ENCODE assay signal across 10 cellular contexts in genomic region chr11:74020537-74020936, GRCh38. TPM values are rescaled to one million over a fixed set of nuclear protein-coding genes. Genes with fewer than 3 reads are reported as not detected.
DNase-seq lines count a peak whose midpoint lies in the region; ATAC-seq and TF ChIP-seq lines count a peak whose summit lies in the region.
"Had no signal": no experiment of that assay in that cellular context is flagged by ENCODE, and none has a peak within 500 bp of the region (broad histone marks: within the 10 kb centered on the region; RNA-seq: fewer than 3 reads in every experiment).

No MANE protein-coding gene starts in this region.

- TF ChIP-seq POLR2A in adrenal gland (IDR thresholded peaks at IDR 0.05) = no peak
- no peak for TF ChIP-seq POLR2A in thyroid gland (IDR thresholded peaks at IDR 0.05)

- TF ChIP-seq CTCF in adrenal gland (IDR thresholded peaks at IDR 0.05) = no peak
- TF ChIP-seq CTCF in thyroid gland (IDR thresholded peaks at IDR 0.05) = no peak

- peak; percentile 5 for ATAC-seq in activated CD4-positive, alpha-beta T cell treated with anti-CD3 and anti-CD28 coated beads for 36 hours
- peak; percentile 58 for ATAC-seq in HG03175 (IDR thresholded peaks at IDR 0.05; ENCODE audit: unreplicated experiment)
- ATAC-seq in HG02970 (IDR thresholded peaks at IDR 0.05; ENCODE audit: low FRiP score, unreplicated experiment) = no peak

- H3K4me3 Mint-ChIP-seq in activated CD4-positive, alpha-beta T cell treated with anti-CD3 and anti-CD28 coated beads for 36 hours = no peak overlapping the region

- H3K27me3 Mint-ChIP-seq in activated CD4-positive, alpha-beta T cell treated with anti-CD3 and anti-CD28 coated beads for 36 hours = no peaks in the 10 kb centered on the region

- H3K4me3 ChIP-seq in adrenal gland (no peak overlapping the region), thyroid gland (replicated peaks in 1 of 3) (no peak overlapping the region)

- H3K27ac ChIP-seq in adrenal gland (peak overlapping the region in 4 of 5 donors; percentile 27 to 88 (median 82)), thyroid gland (peak overlapping the region in 2 of 3 donors; percentile 93)
- H3K27ac ChIP-seq: 22Rv1 had no signal

- peaks cover 35% of the 10 kb centered on the region for H3K4me1 Mint-ChIP-seq in activated CD4-positive, alpha-beta T cell treated with anti-CD3 and anti-CD28 coated beads for 36 hours

- intact Hi-C loops in activated CD4-positive, alpha-beta T cell treated with anti-CD3 and anti-CD28 coated beads for 36 hours (cut with DNase I, micrococcal nuclease) = loop anchor here (1.0 to 2.0 kb wide), 4 partner anchors 9 to 38 kb away; partner anchors contain the start of gene UCP2 (in 1 of the 2)
- intact Hi-C loops in adrenal gland (cut with DNase I) (no loop called here), thyroid gland (cut with DNase I) (loop anchor here (5.0 kb wide), 1 partner anchor 38 kb away; the partner anchor contains the start of gene UCP2), posterior cingulate gyrus (cut with DNase I) (no loop called here)

- CTCF ChIA-PET in activated CD4-positive, alpha-beta T cell treated with anti-CD3 and anti-CD28 coated beads for 36 hours (lab: Charles Lee) = interaction anchor here (0.6 to 1.3 kb wide), 3 partner anchors 9 to 218 kb away, joined by 3 to 8 read pairs (median 4); no protein-coding TSS in a partner anchor

- H3K4me1 ChIP-seq in adrenal gland (replicated peaks in 1 of 2) = peaks cover 27 to 43% of the 10 kb centered on the region in 2 donors
- H3K4me1 ChIP-seq in thyroid gland = peaks cover 24 to 51% of the 10 kb centered on the region in 2 donors

- H3K9me3 Mint-ChIP-seq in activated CD4-positive, alpha-beta T cell treated with anti-CD3 and anti-CD28 coated beads for 36 hours (ENCODE audit: low read depth) = no peaks in the 10 kb centered on the region

- no peak for DNase-seq in activated CD4-positive, alpha-beta T cell treated with anti-CD3 and anti-CD28 coated beads for 36 hours
- no peak for DNase-seq in activated CD4-positive, alpha-beta T cell treated with anti-CD3 and anti-CD28 coated beads for 4 hours
- DNase-seq in adrenal gland = peak in 1 of 7 donors; percentile 31
- DNase-seq in thyroid gland = no peak
- DNase-seq in NCI-H187 treated with DMSO at 0.1 percent for 48 hours (lab: John Stamatoyannopoulos, UW) = no peak
- DNase-seq in posterior cingulate gyrus = no peak
- DNase-seq: kidney glomerular epithelial cell had no signal

- no peaks in the 10 kb centered on the region for H3K9me3 ChIP-seq in adrenal gland (replicated peaks in 1 of 3)
- no peaks in the 10 kb centered on the region for H3K9me3 ChIP-seq in thyroid gland

- 83 to 86% (median 85%) methylated on average over 5 of the region's 5 CpGs for WGBS in adrenal gland, 4 donors
- WGBS in thyroid gland, 2 donors = 86 to 89% methylated on average over 5 of the region's 5 CpGs

- peaks cover 28% of the 10 kb centered on the region for H3K36me3 Mint-ChIP-seq in activated CD4-positive, alpha-beta T cell treated with anti-CD3 and anti-CD28 coated beads for 36 hours (ENCODE audit: low read depth)

- POLR2A ChIA-PET in activated CD4-positive, alpha-beta T cell treated with anti-CD3 and anti-CD28 coated beads for 36 hours (lab: Charles Lee) = interaction anchor here (1.8 to 3.3 kb wide), 3 partner anchors 9 to 40 kb away, joined by 6 to 20 read pairs (median 19); no protein-coding TSS in a partner anchor

- H3K27ac Mint-ChIP-seq in activated CD4-positive, alpha-beta T cell treated with anti-CD3 and anti-CD28 coated beads for 36 hours = no peak overlapping the region

- H3K27me3 ChIP-seq in adrenal gland (no peaks in the 10 kb centered on the region), thyroid gland (no peaks in the 10 kb centered on the region)

- H3K36me3 ChIP-seq in adrenal gland (replicated peaks in 1 of 2) (no peaks in the 10 kb centered on the region), thyroid gland (no peaks in the 10 kb centered on the region)

RNA-seq across cellular contexts. Expression of gene UCP3, which starts 11.7 kb away (rescaled TPM):
- total RNA-seq in activated CD4-positive, alpha-beta T cell treated with anti-CD3 and anti-CD28 coated beads for 36 hours = under 1 TPM; 0.69 to 0.73 TPM
- total RNA-seq in adrenal gland = 1 to 10 TPM in 5 of 8 donors, under 1 TPM in 3; 0.36 to 4.0 (median 1.4) TPM
- 1 to 10 TPM in 2 of 3 donors, under 1 TPM in 1; 0.53 to 6.3 (median 4.7) TPM for polyA plus RNA-seq in adrenal gland
- total RNA-seq in thyroid gland = 1 to 10 TPM; 3.1 to 3.6 (median 3.4) TPM

RNA-seq across cellular contexts. Expression of gene UCP2, which starts 37.9 kb away (rescaled TPM):
- 100 to 1,000 TPM; 259 to 261 TPM for total RNA-seq in activated CD4-positive, alpha-beta T cell treated with anti-CD3 and anti-CD28 coated beads for 36 hours
- total RNA-seq in adrenal gland = 100 to 1,000 TPM in 1 of 8 donors, 10 to 100 TPM in 7; 21.4 to 117 (median 46.2) TPM
- polyA plus RNA-seq in adrenal gland = 10 to 100 TPM; 26.0 to 91.3 (median 44.2) TPM
- 10 to 100 TPM; 41.4 to 97.0 (median 52.5) TPM for total RNA-seq in thyroid gland

Comparison
In these comparisons a context has a peak if more than half of its experiments do, and no peak if none do; other contexts are left out.
1. intact Hi-C loops: an anchor here in activated CD4-positive, alpha-beta T cell treated with anti-CD3 and anti-CD28 coated beads for 36 hours (1.0 to 2.0 kb wide) and thyroid gland (5.0 kb wide); none called in adrenal gland and posterior cingulate gyrus.